Comparison of ENCODE assay signal across 8 cellular contexts in the genomic region with DNA sequence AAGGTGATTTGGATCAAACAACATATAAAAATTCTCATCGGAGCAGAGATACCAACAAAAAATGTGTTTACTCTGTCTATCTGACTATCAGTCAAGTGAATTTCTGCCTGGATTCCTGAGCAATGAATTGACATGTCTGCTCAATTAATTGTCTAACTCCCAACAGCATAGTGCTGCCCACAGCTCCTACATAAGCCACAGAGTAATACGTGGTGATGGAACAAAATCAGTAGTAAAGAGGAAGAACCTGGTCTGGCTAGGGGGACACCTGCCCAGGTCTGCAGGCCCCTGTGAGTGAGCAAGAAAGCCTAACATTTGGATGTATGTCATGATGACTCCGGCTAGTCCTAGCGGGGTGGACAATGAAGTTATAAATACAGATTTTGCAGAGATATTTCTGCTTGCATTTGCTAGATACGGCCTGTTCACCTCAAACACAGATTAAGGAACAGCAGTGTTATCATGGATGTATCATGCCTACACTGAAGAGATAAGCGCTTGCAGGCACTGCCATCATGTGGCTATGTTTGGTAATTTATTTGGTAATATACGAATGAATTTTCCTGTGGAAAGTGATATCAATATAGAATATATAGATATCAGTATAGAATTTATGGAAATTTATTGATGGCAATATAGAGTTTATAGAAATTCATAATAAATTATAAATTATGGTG.
DNase-seq lines count a peak whose midpoint lies in the region; ATAC-seq and TF ChIP-seq lines count a peak whose summit lies in the region.

No MANE protein-coding gene starts in this region.

- H3K4me2 ChIP-seq in HCT116 (ENCODE audit: low read length) = no peak overlapping the region
- H3K4me2 ChIP-seq in mesendoderm (ENCODE audit: low read length) = no peak overlapping the region

- H4K8ac ChIP-seq in mesendoderm (ENCODE audit: low read depth, low read length) = no peak overlapping the region

- peak; percentile 15 to 72 (median 58) for DNase-seq in CD8-positive, alpha-beta T cell
- peak; percentile 34 for DNase-seq in HCT116 (ENCODE audit: low read depth, low spot score)
- peak; percentile 38 for DNase-seq in NCI-H2227 treated with DMSO at 0.1 percent for 48 hours (lab: John Stamatoyannopoulos, UW)
- DNase-seq in activated CD4-positive, alpha-beta T cell treated with anti-CD3 and anti-CD28 coated beads for 24 hours (ENCODE audit: low read depth in 2 of 2) = peak; percentile 33 to 35
- DNase-seq in effector CD4-positive, alpha-beta T cell = peak; percentile 50
- peak; percentile 60 for DNase-seq in mesendoderm
- peak; percentile 26 for DNase-seq in stimulated activated naive B cell treated with anti-CD40 and anti-IgM and Interleukin-4, amounts not matched to agents 10 μg/mL and 1 μg/mL and 100 μg/mL, for 72 hours

- no peaks in the 10 kb centered on the region for H3K4me1 ChIP-seq in CD8-positive, alpha-beta T cell (ENCODE audit: insufficient read depth, low read length)
- no peaks in the 10 kb centered on the region for H3K4me1 ChIP-seq in HCT116 (ENCODE audit: control insufficient read depth in 1 of 2, insufficient read depth in 2 of 2, low read length in 2 of 2)
- no peaks in the 10 kb centered on the region for H3K4me1 ChIP-seq in mesendoderm (ENCODE audit: control insufficient read depth, low read depth, low read length)

- H3K79me2 ChIP-seq in HCT116 (ENCODE audit: insufficient read depth, low read length) (no peaks in the 10 kb centered on the region), mesendoderm (ENCODE audit: control insufficient read depth, insufficient read depth, low read length) (no peaks in the 10 kb centered on the region)

- ATAC-seq in CD8-positive, alpha-beta T cell = peak; percentile 94
- ATAC-seq in HCT116 (peak; percentile 89), HG03469 (IDR thresholded peaks at IDR 0.05; ENCODE audit: unreplicated experiment) (no peak)
- ATAC-seq in stimulated activated naive B cell treated with anti-CD40 and anti-IgM and Interleukin-4, amounts not matched to agents 10 μg/mL and 1 μg/mL and 100 μg/mL, for 72 hours (replicated peaks) = peak; percentile 79 to 81

- TF ChIP-seq POLR2A in HCT116 (IDR thresholded peaks at IDR 0.05; ENCODE audit: borderline replicate concordance, extremely low read depth, insufficient read depth, insufficient read length) = no peak

- RAD21 ChIA-PET in HCT116 (lab: Charles Lee; ENCODE audit: low non-redundant PET in 1 of 2, low total read pairs in 2 of 2, uncharacterized antibody in 2 of 2, unreplicated experiment in 2 of 2) = interaction anchor here in 1 of 2 experiments (1.2 kb wide), 1 partner anchor 369 kb away, joined by 4 read pairs; no protein-coding TSS in a partner anchor

- no peak overlapping the region for H3K23ac ChIP-seq in mesendoderm (ENCODE audit: low read length)

- no peak overlapping the region for H2BK15ac ChIP-seq in mesendoderm (replicated peaks; ENCODE audit: low read depth)

- no peak overlapping the region for H3K4me3 Mint-ChIP-seq in CD8-positive, alpha-beta T cell
- no peak overlapping the region for H3K4me3 Mint-ChIP-seq in stimulated activated naive B cell treated with anti-CD40 and anti-IgM and Interleukin-4, amounts not matched to agents 10 μg/mL and 1 μg/mL and 100 μg/mL, for 72 hours

- POLR2A ChIA-PET in CD8-positive, alpha-beta T cell (lab: Charles Lee) = no interaction called here
- POLR2A ChIA-PET in HCT116 (lab: Charles Lee) = no interaction called here

- H3K56ac ChIP-seq in mesendoderm (ENCODE audit: low read length) = no peak overlapping the region

- intact Hi-C loops in CD8-positive, alpha-beta T cell (cut with DNase I, micrococcal nuclease) = loop anchor here (1.0 to 5.0 kb wide), 8 partner anchors 96 to 519 kb away; no protein-coding TSS in a partner anchor
- intact Hi-C loops in HCT116 (cut with micrococcal nuclease) = loop anchor here (1.0 to 2.0 kb wide), 5 partner anchors 97 to 518 kb away; no protein-coding TSS in a partner anchor

- no CpG with 5 or more reads among the region's 7 CpGs for WGBS in mesendoderm (ENCODE audit: extremely low coverage, insufficient coverage, low lambda C conversion rate)

- H3K27me3 ChIP-seq in CD8-positive, alpha-beta T cell (ENCODE audit: insufficient read depth, low read length) = no peaks in the 10 kb centered on the region
- H3K27me3 ChIP-seq in HCT116 (ENCODE audit: insufficient read depth, low read length) (no peaks in the 10 kb centered on the region), mesendoderm (ENCODE audit: insufficient read depth, low read length, poor library complexity) (no peaks in the 10 kb centered on the region)

- H3K27ac Mint-ChIP-seq in CD8-positive, alpha-beta T cell = no peak overlapping the region
- H3K27ac Mint-ChIP-seq in stimulated activated naive B cell treated with anti-CD40 and anti-IgM and Interleukin-4, amounts not matched to agents 10 μg/mL and 1 μg/mL and 100 μg/mL, for 72 hours = no peak overlapping the region

- no peak overlapping the region for H2BK120ac ChIP-seq in mesendoderm (ENCODE audit: low read depth, low read length)

- H3K9ac ChIP-seq in HCT116 (ENCODE audit: low read length) = no peak overlapping the region
- no peak overlapping the region for H3K9ac ChIP-seq in mesendoderm (ENCODE audit: low read length)

- no TSS peak for BruUV-seq in HCT116 (replicated peaks; lab: Mats Ljungman, UMichigan)

- peak overlapping the region; percentile 4 for H2AFZ ChIP-seq in HCT116 (ENCODE audit: low read depth, low read length, poor library complexity, severe bottlenecking)

- H3K4me3 ChIP-seq in CD8-positive, alpha-beta T cell (ENCODE audit: low read depth, low read length) = no peak overlapping the region
- H3K4me3 ChIP-seq in HCT116 (replicated peaks in 1 of 2; ENCODE audit: low read depth in 1 of 2, low read length in 2 of 2) = no peak overlapping the region
- H3K4me3 ChIP-seq in mesendoderm (ENCODE audit: low read length) = no peak overlapping the region

- H3K79me1 ChIP-seq in mesendoderm (ENCODE audit: low read length) = no peaks in the 10 kb centered on the region

- no peak overlapping the region for H2AK5ac ChIP-seq in mesendoderm (ENCODE audit: low read length)

- H4K20me1 ChIP-seq in HCT116 (ENCODE audit: insufficient read depth) = no peaks in the 10 kb centered on the region

- H3K27ac ChIP-seq in CD8-positive, alpha-beta T cell (ENCODE audit: low read depth, low read length) = no peak overlapping the region
- no peak overlapping the region for H3K27ac ChIP-seq in HCT116 (ENCODE audit: low read depth, low read length)
- H3K27ac ChIP-seq in mesendoderm (ENCODE audit: low read depth, low read length) = no peak overlapping the region

- no peak overlapping the region for H3K4ac ChIP-seq in mesendoderm (ENCODE audit: low read depth, low read length)

- peak; percentile 96 for TF ChIP-seq CTCF in CD8-positive, alpha-beta T cell (IDR thresholded peaks at IDR 0.05)
- peak; percentile 46 to 76 (median 64) for TF ChIP-seq CTCF in HCT116 (IDR thresholded peaks at IDR 0.05 in 2 of 3, conservative IDR thresholded peaks at IDR 0.05 in 1 of 3; ENCODE audit: borderline replicate concordance in 1 of 3, insufficient read depth in 1 of 3, low read depth in 2 of 3, low read length in 2 of 3)

- H3K36me3 Mint-ChIP-seq in CD8-positive, alpha-beta T cell = no peaks in the 10 kb centered on the region
- peaks cover 0 to 2% of the 10 kb centered on the region in 2 donors for H3K36me3 Mint-ChIP-seq in stimulated activated naive B cell treated with anti-CD40 and anti-IgM and Interleukin-4, amounts not matched to agents 10 μg/mL and 1 μg/mL and 100 μg/mL, for 72 hours

- H3K36me3 ChIP-seq in CD8-positive, alpha-beta T cell (ENCODE audit: insufficient read depth, low read length) = no peaks in the 10 kb centered on the region
- H3K36me3 ChIP-seq in HCT116 (ENCODE audit: control insufficient read depth in 1 of 2, insufficient read depth in 2 of 2, low read length in 2 of 2) (no peaks in the 10 kb centered on the region), mesendoderm (ENCODE audit: control insufficient read depth, insufficient read depth, low read length) (no peaks in the 10 kb centered on the region)

- no peak overlapping the region for H2BK5ac ChIP-seq in mesendoderm (ENCODE audit: low read length)

- peaks cover 7% of the 10 kb centered on the region for H3K4me1 Mint-ChIP-seq in CD8-positive, alpha-beta T cell (ENCODE audit: low read depth)
- peaks cover 6 to 9% of the 10 kb centered on the region in 2 donors for H3K4me1 Mint-ChIP-seq in stimulated activated naive B cell treated with anti-CD40 and anti-IgM and Interleukin-4, amounts not matched to agents 10 μg/mL and 1 μg/mL and 100 μg/mL, for 72 hours

- no peak overlapping the region for H4K5ac ChIP-seq in mesendoderm (ENCODE audit: low read length)

- H3K9me3 Mint-ChIP-seq in CD8-positive, alpha-beta T cell = no peaks in the 10 kb centered on the region
- H3K9me3 Mint-ChIP-seq in stimulated activated naive B cell treated with anti-CD40 and anti-IgM and Interleukin-4, amounts not matched to agents 10 μg/mL and 1 μg/mL and 100 μg/mL, for 72 hours = no peaks in the 10 kb centered on the region

- H3K27me3 Mint-ChIP-seq in CD8-positive, alpha-beta T cell (ENCODE audit: low read depth) = peaks cover 7% of the 10 kb centered on the region
- peaks cover 0 to 16% of the 10 kb centered on the region in 2 donors for H3K27me3 Mint-ChIP-seq in stimulated activated naive B cell treated with anti-CD40 and anti-IgM and Interleukin-4, amounts not matched to agents 10 μg/mL and 1 μg/mL and 100 μg/mL, for 72 hours

- H3K9me2 ChIP-seq in HCT116 (ENCODE audit: insufficient read depth) = no peaks in the 10 kb centered on the region

- TF ChIP-seq RAD21 in HCT116 (IDR thresholded peaks at IDR 0.05; ENCODE audit: low read depth) = peak; percentile 87

- CTCF ChIA-PET in CD8-positive, alpha-beta T cell (lab: Charles Lee) = interaction anchor here (1.1 to 6.3 kb wide), 11 partner anchors 29 to 570 kb away, joined by 3 to 50 read pairs (median 5); a partner anchor contains a TSS
- CTCF ChIA-PET in HCT116 (lab: Charles Lee) = interaction anchor here (1.4 to 5.4 kb wide), 3 partner anchors 308 to 456 kb away, joined by 4 to 37 read pairs (median 8); no protein-coding TSS in a partner anchor

- no peaks in the 10 kb centered on the region for H3K9me3 ChIP-seq in CD8-positive, alpha-beta T cell (ENCODE audit: low read length)
- H3K9me3 ChIP-seq in HCT116 (ENCODE audit: control insufficient read depth in 1 of 2, insufficient read depth in 1 of 2, low read depth in 1 of 2, low read length in 2 of 2) = no peaks in the 10 kb centered on the region

- H3K18ac ChIP-seq in mesendoderm (ENCODE audit: low read length) = no peak overlapping the region

TF ChIP-seq in HCT116, 20 proteins besides CTCF, POLR2A, EP300 and RAD21:
- no peak for TF ChIP-seq EZH2 (IDR thresholded peaks at IDR 0.05)
- peak; percentile 2 for TF ChIP-seq YY1 (IDR thresholded peaks at IDR 0.05; ENCODE audit: extremely low read depth, insufficient replicate concordance, low read depth, low read length)
